In genomic region chr21:40548134-40548533, GRCh38 we compare ENCODE assay signal across 22 cellular contexts.
DNase-seq lines count a peak whose midpoint lies in the region; TF ChIP-seq lines count a peak whose summit lies in the region.
"Had no signal": no experiment of that assay in that cellular context is flagged by ENCODE, and none has a peak within 500 bp of the region (broad histone marks: within the 10 kb centered on the region; RNA-seq: fewer than 3 reads in every experiment).

No MANE protein-coding gene starts in this region.

- TF ChIP-seq CTCF in VCaP (conservative IDR thresholded peaks at IDR 0.05) = no peak

- peak; percentile 28 for DNase-seq in NCI-H748 (lab: John Stamatoyannopoulos, UW; ENCODE audit: unreplicated experiment)
- DNase-seq in NCI-H748 treated with DMSO at 0.1 percent for 48 hours (lab: John Stamatoyannopoulos, UW) = no peak
- peak; percentile 9 for DNase-seq in NCI-H2081 treated with DMSO at 0.1 percent for 48 hours (lab: John Stamatoyannopoulos, UW)
- DNase-seq in activated T-cell treated with anti-CD3 and anti-CD28 coated beads for 4 hours = no peak
- DNase-seq in activated CD4-positive, CD25-positive, alpha-beta regulatory T cell (lab: John Stamatoyannopoulos, UW) = no peak
- no peak for DNase-seq in COLO829 (ENCODE audit: low spot score)
- no peak for DNase-seq in stimulated activated CD8-positive, alpha-beta memory T cell treated with anti-CD3 and anti-CD28 coated beads, Interleukin-4, amount 100 ng/mL, for 48 hours
- DNase-seq: activated CD4-positive, alpha-beta T cell treated with anti-CD3 and anti-CD28 coated beads for 4 hours; Caco-2; effector CD4-positive, alpha-beta T cell; erythroblast; hypothalamus; islet precursor cell; Kasumi-1; NCI-H510A treated with DMSO at 0.1 percent for 48 hours; OCI-M1; pancreas; right cardiac atrium; stomach; transverse colon had no signal

- H3K27ac ChIP-seq in VCaP = peak overlapping the region; percentile 56
- H3K27ac ChIP-seq: A549, pancreas, stomach, transverse colon had no signal

Comparison
In these comparisons a context has a peak if more than half of its experiments do, and no peak if none do; other contexts are left out.
1. DNase-seq: peak in NCI-H748 (single experiment) and NCI-H2081 treated with DMSO at 0.1 percent for 48 hours (single experiment); none in NCI-H748 treated with DMSO at 0.1 percent for 48 hours (single experiment), activated T-cell treated with anti-CD3 and anti-CD28 coated beads for 4 hours (single experiment), activated CD4-positive, CD25-positive, alpha-beta regulatory T cell (0 of 4), COLO829 (single experiment) and stimulated activated CD8-positive, alpha-beta memory T cell treated with anti-CD3 and anti-CD28 coated beads, Interleukin-4, amount 100 ng/mL, for 48 hours (single experiment).